ENCODE assay signal across 33 cellular contexts in the genomic region with DNA sequence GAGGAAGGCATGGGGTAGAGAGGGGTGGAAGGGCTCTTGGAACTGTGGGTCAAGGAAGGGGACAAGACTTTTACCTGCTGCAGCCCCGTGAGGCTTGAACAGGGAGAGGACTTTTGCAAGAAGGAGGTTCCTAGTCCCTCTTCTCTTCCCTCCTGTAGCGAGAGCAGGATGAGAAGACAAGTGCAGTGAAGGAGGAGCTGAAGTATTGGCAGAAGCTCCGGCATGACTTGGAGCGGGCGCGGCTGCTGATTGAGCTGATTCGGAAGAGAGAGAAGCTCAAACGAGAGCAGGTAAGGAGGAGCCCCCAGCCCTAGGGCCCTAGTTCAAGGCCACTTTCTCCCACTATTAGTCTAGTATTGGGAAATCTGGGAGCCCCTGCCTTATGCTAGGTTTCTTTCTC.
"Had no signal": no experiment of that assay in that cellular context is flagged by ENCODE, and none has a peak within 500 bp of the region (broad histone marks: within the 10 kb centered on the region; RNA-seq: fewer than 3 reads in every experiment).

No MANE protein-coding gene starts in this region.

- H3K4me3 Mint-ChIP-seq: activated CD4-positive, alpha-beta memory T cell treated with anti-CD3 and anti-CD28 coated beads for 36 hours; activated CD4-positive, alpha-beta T cell treated with anti-CD3 and anti-CD28 coated beads for 36 hours; activated CD4-positive, alpha-beta T cell treated with anti-CD3 and anti-CD28 coated beads, Interleukin-2, amount 10 ng/mL, durations not matched to agents 24 days and 14 days; activated CD8-positive, alpha-beta memory T cell treated with anti-CD3 and anti-CD28 coated beads, Interleukin-2, amount 10 ng/mL, durations not matched to agents 7 days and 5 days; activated CD8-positive, alpha-beta T cell treated with anti-CD3 and anti-CD28 coated beads, Interleukin-2, amount 10 ng/mL, durations not matched to agents 7 days and 5 days; activated naive CD4-positive, alpha-beta T cell treated with anti-CD3 and anti-CD28 coated beads for 36 hours; activated naive CD4-positive, alpha-beta T cell treated with anti-CD3 and anti-CD28 coated beads, Interleukin-2, amount 50 U/mL, for 24 hours; activated naive CD8-positive, alpha-beta T cell treated with anti-CD3 and anti-CD28 coated beads for 36 hours; activated naive CD8-positive, alpha-beta T cell treated with anti-CD3 and anti-CD28 coated beads, Interleukin-2, amount 50 U/mL, for 24 hours; activated T-helper 1 cell treated with anti-CD3 and anti-CD28 coated beads, Interleukin-12 subunit alpha, Interleukin-12 subunit beta, Interleukin-2, Interleukin-4 antibody, amounts not matched to agents 30 ng/mL and 10 ng/mL and 1 ng/mL, durations not matched to agents 14 hours and 24 hours and 36 hours; effector memory CD8-positive, alpha-beta T cell; T-cell; T-helper 1 cell treated with Interleukin-12 subunit alpha and Interleukin-12 subunit beta and Interleukin-4 antibody, amounts not matched to agents 30 μg/mL and 1 μg/mL, for 36 hours; T-helper 2 cell treated with Interferon-gamma antibody and Interleukin-4, amounts not matched to agents 5 μg/mL and 100 μg/mL, for 36 hours had no signal

- DNase-seq: activated CD4-positive, alpha-beta memory T cell treated with anti-CD3 and anti-CD28 coated beads for 36 hours; activated CD4-positive, alpha-beta T cell treated with anti-CD3 and anti-CD28 coated beads for 36 hours; activated CD4-positive, alpha-beta T cell treated with anti-CD3 and anti-CD28 coated beads, Interleukin-2, amount 10 ng/mL, durations not matched to agents 24 days and 14 days; activated CD4-positive, CD25-positive, alpha-beta regulatory T cell; activated CD4-positive, CD25-positive, alpha-beta regulatory T cell treated with anti-CD3 and anti-CD28 coated beads, Interleukin-2, amount 50 U/mL, for 72 hours; activated CD8-positive, alpha-beta memory T cell treated with anti-CD3 and anti-CD28 coated beads, Interleukin-2, amount 10 ng/mL, durations not matched to agents 7 days and 5 days; activated CD8-positive, alpha-beta memory T cell treated with anti-CD3 and anti-CD28 coated beads, Interleukin-2, amount 50 U/mL, for 4 hours; activated CD8-positive, alpha-beta T cell treated with anti-CD3 and anti-CD28 coated beads, Interleukin-2, amount 10 ng/mL, durations not matched to agents 7 days and 5 days; activated gamma-delta T cell treated with Interleukin-2 at 50 U/mL for 16 hours; activated naive CD4-positive, alpha-beta T cell treated with anti-CD3 and anti-CD28 coated beads for 36 hours; activated naive CD8-positive, alpha-beta T cell treated with anti-CD3 and anti-CD28 coated beads for 36 hours; activated naive CD8-positive, alpha-beta T cell treated with anti-CD3 and anti-CD28 coated beads, Interleukin-2, amount 50 U/mL, for 24 hours; activated T-cell treated with anti-CD3 and anti-CD28 coated beads, Interleukin-2, amount 50 U/mL, for 1 hour; activated T-cell treated with anti-CD3 and anti-CD28 coated beads, Interleukin-2, amount 50 U/mL, for 48 hours; adrenal gland; amygdala; aorta; body of pancreas; caudate nucleus; cortex of kidney; dermis blood vessel endothelial cell; effector CD4-positive, alpha-beta T cell; effector memory CD8-positive, alpha-beta T cell; esophagus squamous epithelium; foreskin melanocyte; SW 1271; T-cell; T1000 had no signal

- ATAC-seq: activated CD4-positive, alpha-beta T cell treated with anti-CD3 and anti-CD28 coated beads for 36 hours; activated CD8-positive, alpha-beta memory T cell treated with anti-CD3 and anti-CD28 coated beads, Interleukin-2, amount 10 ng/mL, durations not matched to agents 7 days and 5 days; activated CD8-positive, alpha-beta T cell treated with anti-CD3 and anti-CD28 coated beads, Interleukin-2, amount 10 ng/mL, durations not matched to agents 7 days and 5 days; activated naive CD8-positive, alpha-beta T cell treated with anti-CD3 and anti-CD28 coated beads, Interleukin-2, amount 50 U/mL, for 24 hours; body of pancreas; effector memory CD8-positive, alpha-beta T cell; gastroesophageal sphincter; T-cell had no signal

- H3K27me3 ChIP-seq: adrenal gland, body of pancreas, esophagus squamous epithelium, gastroesophageal sphincter had no signal

- H3K9me3 ChIP-seq: adrenal gland, body of pancreas, esophagus squamous epithelium, gastroesophageal sphincter had no signal

- H3K27ac Mint-ChIP-seq: activated CD4-positive, alpha-beta memory T cell treated with anti-CD3 and anti-CD28 coated beads for 36 hours; activated CD4-positive, alpha-beta T cell treated with anti-CD3 and anti-CD28 coated beads for 36 hours; activated CD4-positive, alpha-beta T cell treated with anti-CD3 and anti-CD28 coated beads, Interleukin-2, amount 10 ng/mL, durations not matched to agents 24 days and 14 days; activated CD8-positive, alpha-beta memory T cell treated with anti-CD3 and anti-CD28 coated beads, Interleukin-2, amount 10 ng/mL, durations not matched to agents 7 days and 5 days; activated CD8-positive, alpha-beta T cell treated with anti-CD3 and anti-CD28 coated beads, Interleukin-2, amount 10 ng/mL, durations not matched to agents 7 days and 5 days; activated naive CD4-positive, alpha-beta T cell treated with anti-CD3 and anti-CD28 coated beads for 36 hours; activated naive CD4-positive, alpha-beta T cell treated with anti-CD3 and anti-CD28 coated beads, Interleukin-2, amount 50 U/mL, for 24 hours; activated naive CD8-positive, alpha-beta T cell treated with anti-CD3 and anti-CD28 coated beads for 36 hours; activated naive CD8-positive, alpha-beta T cell treated with anti-CD3 and anti-CD28 coated beads, Interleukin-2, amount 50 U/mL, for 24 hours; activated T-helper 1 cell treated with anti-CD3 and anti-CD28 coated beads, Interleukin-12 subunit alpha, Interleukin-12 subunit beta, Interleukin-2, Interleukin-4 antibody, amounts not matched to agents 30 ng/mL and 10 ng/mL and 1 ng/mL, durations not matched to agents 14 hours and 24 hours and 36 hours; effector memory CD8-positive, alpha-beta T cell; T-cell; T-helper 1 cell treated with Interleukin-12 subunit alpha and Interleukin-12 subunit beta and Interleukin-4 antibody, amounts not matched to agents 30 μg/mL and 1 μg/mL, for 36 hours; T-helper 2 cell treated with Interferon-gamma antibody and Interleukin-4, amounts not matched to agents 5 μg/mL and 100 μg/mL, for 36 hours had no signal

- H3K9me3 Mint-ChIP-seq: activated CD4-positive, alpha-beta memory T cell treated with anti-CD3 and anti-CD28 coated beads for 36 hours; activated naive CD4-positive, alpha-beta T cell treated with anti-CD3 and anti-CD28 coated beads for 36 hours; activated naive CD4-positive, alpha-beta T cell treated with anti-CD3 and anti-CD28 coated beads, Interleukin-2, amount 50 U/mL, for 24 hours; activated naive CD8-positive, alpha-beta T cell treated with anti-CD3 and anti-CD28 coated beads, Interleukin-2, amount 50 U/mL, for 24 hours; activated T-helper 1 cell treated with anti-CD3 and anti-CD28 coated beads, Interleukin-12 subunit alpha, Interleukin-12 subunit beta, Interleukin-2, Interleukin-4 antibody, amounts not matched to agents 30 ng/mL and 10 ng/mL and 1 ng/mL, durations not matched to agents 14 hours and 24 hours and 36 hours; effector memory CD8-positive, alpha-beta T cell; T-cell; T-helper 1 cell treated with Interleukin-12 subunit alpha and Interleukin-12 subunit beta and Interleukin-4 antibody, amounts not matched to agents 30 μg/mL and 1 μg/mL, for 36 hours had no signal

- H3K27ac ChIP-seq: adrenal gland, body of pancreas, esophagus squamous epithelium, gastroesophageal sphincter had no signal

- H3K27me3 Mint-ChIP-seq: activated CD4-positive, alpha-beta memory T cell treated with anti-CD3 and anti-CD28 coated beads for 36 hours; activated CD4-positive, alpha-beta T cell treated with anti-CD3 and anti-CD28 coated beads for 36 hours; activated CD4-positive, alpha-beta T cell treated with anti-CD3 and anti-CD28 coated beads, Interleukin-2, amount 10 ng/mL, durations not matched to agents 24 days and 14 days; activated naive CD4-positive, alpha-beta T cell treated with anti-CD3 and anti-CD28 coated beads, Interleukin-2, amount 50 U/mL, for 24 hours; activated naive CD8-positive, alpha-beta T cell treated with anti-CD3 and anti-CD28 coated beads for 36 hours; activated naive CD8-positive, alpha-beta T cell treated with anti-CD3 and anti-CD28 coated beads, Interleukin-2, amount 50 U/mL, for 24 hours; effector memory CD8-positive, alpha-beta T cell; T-cell had no signal

- H3K4me3 ChIP-seq: adrenal gland, body of pancreas, esophagus squamous epithelium, gastroesophageal sphincter had no signal
